In the genomic region with DNA sequence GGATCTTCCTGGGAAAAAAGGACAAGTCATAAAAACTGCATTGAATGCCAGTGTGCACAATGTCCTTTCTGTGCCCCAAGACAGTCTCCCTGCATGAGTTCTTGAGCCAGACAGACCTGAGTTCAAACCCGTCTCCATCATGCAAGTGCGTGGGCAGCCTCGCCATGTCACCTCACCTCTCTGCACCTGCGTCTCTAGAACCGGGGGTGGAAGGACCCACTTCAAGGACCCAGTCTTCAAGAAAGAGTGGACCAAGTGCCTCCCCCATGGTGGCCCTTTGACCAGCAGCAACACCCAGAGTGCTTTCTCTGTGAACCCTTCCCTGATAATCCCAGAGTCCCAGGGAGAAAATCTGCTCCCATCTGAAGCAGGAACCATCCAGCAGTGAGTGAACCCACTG, we compare ENCODE assay signal across 34 cellular contexts. TPM values are rescaled to one million over a fixed set of nuclear protein-coding genes. Genes with fewer than 3 reads are reported as not detected.
"Had no signal": no experiment of that assay in that cellular context is flagged by ENCODE, and none has a peak within 500 bp of the region (broad histone marks: within the 10 kb centered on the region; RNA-seq: fewer than 3 reads in every experiment).

No MANE protein-coding gene starts in this region.

- H3K27me3 ChIP-seq: brain microvascular endothelial cell, esophagus squamous epithelium had no signal

- H3K27ac ChIP-seq: brain microvascular endothelial cell, epithelial cell of prostate, esophagus squamous epithelium, WERI-Rb-1 had no signal

- H3K36me3 ChIP-seq: brain microvascular endothelial cell, esophagus squamous epithelium, WERI-Rb-1 had no signal

- H3K9me3 ChIP-seq: esophagus squamous epithelium had no signal

- H3K4me1 Mint-ChIP-seq: activated B cell treated with CpG ODN at 0.5 μM for 24 hours; activated CD4-positive, alpha-beta T cell treated with anti-CD3 and anti-CD28 coated beads for 36 hours; activated CD4-positive, alpha-beta T cell treated with anti-CD3 and anti-CD28 coated beads, Interleukin-2, amount 10 ng/mL, durations not matched to agents 24 days and 14 days; activated T-helper 17 cell treated with anti-CD3 and anti-CD28 coated beads, Interleukin-2, amount 50 U/mL, for 72 hours; central memory CD8-positive, alpha-beta T cell; T-helper 17 cell had no signal

- H3K4me3 ChIP-seq: esophagus squamous epithelium had no signal

- H3K36me3 Mint-ChIP-seq: activated CD4-positive, alpha-beta memory T cell treated with anti-CD3 and anti-CD28 coated beads for 36 hours; activated naive CD8-positive, alpha-beta T cell had no signal

- H3K4me3 Mint-ChIP-seq: activated B cell treated with CpG ODN at 0.5 μM for 24 hours; activated CD4-positive, alpha-beta memory T cell treated with anti-CD3 and anti-CD28 coated beads for 36 hours; activated CD4-positive, alpha-beta T cell treated with anti-CD3 and anti-CD28 coated beads for 36 hours; activated CD4-positive, alpha-beta T cell treated with anti-CD3 and anti-CD28 coated beads, Interleukin-2, amount 10 ng/mL, durations not matched to agents 24 days and 14 days; activated CD8-positive, alpha-beta T cell treated with anti-CD3 and anti-CD28 coated beads, Interleukin-2, amount 10 ng/mL, durations not matched to agents 7 days and 5 days; activated naive CD8-positive, alpha-beta T cell; activated T-cell treated with anti-CD3 and anti-CD28 coated beads, Interleukin-2, amount 50 U/mL, for 4 hours; activated T-helper 17 cell treated with anti-CD3 and anti-CD28 coated beads, Interleukin-2, amount 50 U/mL, for 72 hours; central memory CD8-positive, alpha-beta T cell; effector memory CD8-positive, alpha-beta T cell; T-helper 17 cell; T-helper 2 cell treated with Interferon-gamma antibody and Interleukin-4, amounts not matched to agents 5 μg/mL and 100 μg/mL, for 36 hours had no signal

- H3K4me1 ChIP-seq: esophagus squamous epithelium had no signal

- ATAC-seq: activated CD4-positive, alpha-beta T cell treated with anti-CD3 and anti-CD28 coated beads for 36 hours; activated CD8-positive, alpha-beta T cell treated with anti-CD3 and anti-CD28 coated beads, Interleukin-2, amount 10 ng/mL, durations not matched to agents 7 days and 5 days; activated T-cell treated with anti-CD3 and anti-CD28 coated beads, Interleukin-2, amount 50 U/mL, for 4 hours; activated T-helper 17 cell treated with anti-CD3 and anti-CD28 coated beads, Interleukin-2, amount 50 U/mL, for 72 hours; effector memory CD8-positive, alpha-beta T cell; T-helper 17 cell had no signal

- H3K27ac Mint-ChIP-seq: activated B cell treated with CpG ODN at 0.5 μM for 24 hours; activated CD4-positive, alpha-beta memory T cell treated with anti-CD3 and anti-CD28 coated beads for 36 hours; activated CD4-positive, alpha-beta T cell treated with anti-CD3 and anti-CD28 coated beads for 36 hours; activated CD4-positive, alpha-beta T cell treated with anti-CD3 and anti-CD28 coated beads, Interleukin-2, amount 10 ng/mL, durations not matched to agents 24 days and 14 days; activated CD8-positive, alpha-beta T cell treated with anti-CD3 and anti-CD28 coated beads, Interleukin-2, amount 10 ng/mL, durations not matched to agents 7 days and 5 days; activated naive CD8-positive, alpha-beta T cell; activated T-helper 17 cell treated with anti-CD3 and anti-CD28 coated beads, Interleukin-2, amount 50 U/mL, for 72 hours; effector memory CD8-positive, alpha-beta T cell; T-helper 17 cell; T-helper 2 cell treated with Interferon-gamma antibody and Interleukin-4, amounts not matched to agents 5 μg/mL and 100 μg/mL, for 36 hours had no signal

- DNase-seq: activated B cell treated with CpG ODN at 0.5 μM for 24 hours; activated CD4-positive, alpha-beta memory T cell treated with anti-CD3 and anti-CD28 coated beads for 36 hours; activated CD4-positive, alpha-beta T cell treated with anti-CD3 and anti-CD28 coated beads for 36 hours; activated CD4-positive, alpha-beta T cell treated with anti-CD3 and anti-CD28 coated beads, Interleukin-2, amount 10 ng/mL, durations not matched to agents 24 days and 14 days; activated CD4-positive, CD25-positive, alpha-beta regulatory T cell treated with anti-CD3 and anti-CD28 coated beads, Interleukin-2, amount 50 U/mL, for 72 hours; activated CD8-positive, alpha-beta T cell treated with anti-CD3 and anti-CD28 coated beads, Interleukin-2, amount 10 ng/mL, durations not matched to agents 7 days and 5 days; activated effector memory CD4-positive, alpha-beta T cell treated with Interleukin-2 at 50 U/mL for 16 hours; activated gamma-delta T cell treated with Interleukin-2 at 50 U/mL for 16 hours; activated naive CD4-positive, alpha-beta T cell treated with anti-CD3 and anti-CD28 coated beads, Interleukin-2, amount 50 U/mL, for 16 hours; activated naive CD4-positive, alpha-beta T cell treated with Interleukin-2 at 50 U/mL for 16 hours; activated T-cell treated with anti-CD3 and anti-CD28 coated beads, Interleukin-2, amount 50 U/mL, for 4 hours; amniotic stem cell; anterior cingulate cortex; brain microvascular endothelial cell; cortex of kidney; dermis blood vessel endothelial cell; effector CD4-positive, alpha-beta T cell; effector memory CD8-positive, alpha-beta T cell; esophagus squamous epithelium; foreskin melanocyte; T-helper 1 cell; T-helper 17 cell; T1000; WERI-Rb-1 had no signal

- H3K27me3 Mint-ChIP-seq: activated CD4-positive, alpha-beta T cell treated with anti-CD3 and anti-CD28 coated beads for 36 hours; activated CD4-positive, alpha-beta T cell treated with anti-CD3 and anti-CD28 coated beads, Interleukin-2, amount 10 ng/mL, durations not matched to agents 24 days and 14 days; activated naive CD8-positive, alpha-beta T cell had no signal

- H3K9me3 Mint-ChIP-seq: activated B cell treated with CpG ODN at 0.5 μM for 24 hours; activated CD4-positive, alpha-beta memory T cell treated with anti-CD3 and anti-CD28 coated beads for 36 hours; activated CD4-positive, alpha-beta T cell treated with anti-CD3 and anti-CD28 coated beads, Interleukin-2, amount 10 ng/mL, durations not matched to agents 24 days and 14 days; activated T-cell treated with anti-CD3 and anti-CD28 coated beads, Interleukin-2, amount 50 U/mL, for 4 hours; activated T-helper 17 cell treated with anti-CD3 and anti-CD28 coated beads, Interleukin-2, amount 50 U/mL, for 72 hours; central memory CD8-positive, alpha-beta T cell; effector memory CD8-positive, alpha-beta T cell; T-helper 2 cell treated with Interferon-gamma antibody and Interleukin-4, amounts not matched to agents 5 μg/mL and 100 μg/mL, for 36 hours had no signal

RNA-seq across cellular contexts. Expression of a gene that starts 23.5 kb away (rescaled TPM):
- total RNA-seq: activated B cell treated with CpG ODN at 0.5 μM for 24 hours; activated CD4-positive, alpha-beta memory T cell treated with anti-CD3 and anti-CD28 coated beads for 36 hours; activated CD4-positive, alpha-beta T cell treated with anti-CD3 and anti-CD28 coated beads for 36 hours; activated CD4-positive, alpha-beta T cell treated with anti-CD3 and anti-CD28 coated beads, Interleukin-2, amount 10 ng/mL, durations not matched to agents 24 days and 14 days; activated CD8-positive, alpha-beta T cell treated with anti-CD3 and anti-CD28 coated beads, Interleukin-2, amount 10 ng/mL, durations not matched to agents 7 days and 5 days; activated T-cell treated with anti-CD3 and anti-CD28 coated beads, Interleukin-2, amount 50 U/mL, for 4 hours; bronchial epithelial cell; cardiac septum; dermis blood vessel endothelial cell; endothelial cell of umbilical vein; fibroblast of villous mesenchyme; T-helper 17 cell had no signal
- polyA plus RNA-seq: endothelial cell of umbilical vein, fibroblast of lung had no signal
